Comparison of ENCODE assay signal across 15 cellular contexts in genomic region chr11:125129316-125129990, GRCh38. TPM values are rescaled to one million over a fixed set of nuclear protein-coding genes. Genes with fewer than 3 reads are reported as not detected.
"Had no signal": no experiment of that assay in that cellular context is flagged by ENCODE, and none has a peak within 500 bp of the region (broad histone marks: within the 10 kb centered on the region; RNA-seq: fewer than 3 reads in every experiment).

No MANE protein-coding gene starts in this region.

- H3K36me3 ChIP-seq: ascending aorta, cardiac muscle cell, prostate gland, stomach, thoracic aorta had no signal

- DNase-seq: activated gamma-delta T cell treated with Interleukin-2 at 50 U/mL for 16 hours; activated naive CD8-positive, alpha-beta T cell treated with anti-CD3 and anti-CD28 coated beads, Interleukin-2, amount 10 ng/mL, durations not matched to agents 7 days and 5 days; activated T-cell treated with anti-CD3 and anti-CD28 coated beads, Interleukin-2, amount 50 U/mL, for 48 hours; effector CD4-positive, alpha-beta T cell; hippocampal formation; kidney glomerular epithelial cell; midbrain; naive B cell; stomach had no signal

- H3K9me3 Mint-ChIP-seq: activated naive CD8-positive, alpha-beta T cell treated with anti-CD3 and anti-CD28 coated beads, Interleukin-2, amount 10 ng/mL, durations not matched to agents 7 days and 5 days had no signal

- H3K36me3 Mint-ChIP-seq: activated naive CD8-positive, alpha-beta T cell treated with anti-CD3 and anti-CD28 coated beads, Interleukin-2, amount 10 ng/mL, durations not matched to agents 7 days and 5 days had no signal

- H3K4me1 Mint-ChIP-seq: activated naive CD8-positive, alpha-beta T cell treated with anti-CD3 and anti-CD28 coated beads, Interleukin-2, amount 10 ng/mL, durations not matched to agents 7 days and 5 days had no signal

- H3K27me3 ChIP-seq: ascending aorta had no signal

- H3K4me1 ChIP-seq: ascending aorta, prostate gland had no signal

- H3K27ac Mint-ChIP-seq: activated naive CD8-positive, alpha-beta T cell treated with anti-CD3 and anti-CD28 coated beads, Interleukin-2, amount 10 ng/mL, durations not matched to agents 7 days and 5 days; naive B cell had no signal

- H3K4me3 Mint-ChIP-seq: activated naive CD8-positive, alpha-beta T cell treated with anti-CD3 and anti-CD28 coated beads, Interleukin-2, amount 10 ng/mL, durations not matched to agents 7 days and 5 days; naive B cell had no signal

- H3K9me3 ChIP-seq: ascending aorta, prostate gland, stomach, thoracic aorta had no signal

- FAIRE-seq: urothelium cell line had no signal

- H3K4me3 ChIP-seq: ascending aorta, cardiac muscle cell, prostate gland, stomach, thoracic aorta had no signal

- H3K27ac ChIP-seq: ascending aorta, cardiac muscle cell, prostate gland, stomach, thoracic aorta had no signal

RNA-seq across cellular contexts. Expression of gene PKNOX2, which starts 35.1 kb away (rescaled TPM):
- total RNA-seq: activated naive CD8-positive, alpha-beta T cell treated with anti-CD3 and anti-CD28 coated beads, Interleukin-2, amount 10 ng/mL, durations not matched to agents 7 days and 5 days; T-helper 2 cell treated with Interferon-gamma antibody and Interleukin-4, amounts not matched to agents 100 ng/mL and 5 ng/mL, for 36 hours had no signal
